In the genomic region with DNA sequence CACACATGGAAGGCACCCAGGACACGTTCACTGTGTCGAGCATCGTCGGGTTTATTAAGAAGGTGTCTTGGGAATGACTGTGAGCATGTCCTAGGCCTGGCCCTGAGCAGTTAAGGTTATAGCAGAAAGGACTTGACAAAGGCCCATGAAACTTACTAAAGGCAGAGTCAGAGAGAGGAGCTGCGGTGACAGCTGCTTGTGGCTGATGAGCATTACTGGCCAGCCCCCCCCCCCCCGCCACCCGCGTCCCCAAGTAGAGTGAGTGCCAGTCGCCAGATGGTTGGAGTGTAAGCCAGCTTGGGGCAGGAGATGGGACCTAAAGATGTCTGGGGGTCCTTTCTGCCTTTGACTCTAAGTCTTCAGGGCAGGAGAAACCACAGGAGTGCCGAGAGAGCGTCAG, we compare ENCODE assay signal across 18 cellular contexts.
DNase-seq lines count a peak whose midpoint lies in the region; ATAC-seq and TF ChIP-seq lines count a peak whose summit lies in the region.
"Had no signal": no experiment of that assay in that cellular context is flagged by ENCODE, and none has a peak within 500 bp of the region (broad histone marks: within the 10 kb centered on the region; RNA-seq: fewer than 3 reads in every experiment).

No MANE protein-coding gene starts in this region.

- H3K27ac ChIP-seq in left ventricle myocardium inferior (replicated peaks) (peak overlapping the region; percentile 96), endodermal cell (ENCODE audit: low read depth, low read length) (no peak overlapping the region)
- H3K27ac ChIP-seq: C4-2B had no signal

- H3K4me3 ChIP-seq in left ventricle myocardium inferior (no peak overlapping the region), endodermal cell (ENCODE audit: low read length) (no peak overlapping the region)
- H3K4me3 ChIP-seq: K562 had no signal

- 59 to 67% methylated on average over 6 to 8 of the region's 11 CpGs for WGBS in endodermal cell (ENCODE audit: insufficient coverage in 1 of 2, insufficient read length in 1 of 2), 2 experiments

- peaks cover 3% of the 10 kb centered on the region for H3K27me3 Mint-ChIP-seq in endodermal cell (ENCODE audit: insufficient read depth)

- intact Hi-C loops in left ventricle myocardium inferior (cut with micrococcal nuclease) = no loop called here
- intact Hi-C loops in Right ventricle myocardium inferior (cut with DNase I) = no loop called here

- H3K27me3 ChIP-seq in left ventricle myocardium inferior (ENCODE audit: low read depth) (no peaks in the 10 kb centered on the region), endodermal cell (ENCODE audit: control insufficient read depth, insufficient read depth, low read length, poor library complexity, severe bottlenecking) (no peaks in the 10 kb centered on the region)

- H3K4me1 ChIP-seq in left ventricle myocardium inferior (peaks cover 98% of the 10 kb centered on the region), endodermal cell (ENCODE audit: control insufficient read depth, insufficient read depth, low read length) (peaks cover 3% of the 10 kb centered on the region)

- H3K27ac Mint-ChIP-seq in endodermal cell = peak overlapping the region; percentile 5

- ATAC-seq in Right ventricle myocardium inferior = no peak
- no peak for ATAC-seq in GM21825 (IDR thresholded peaks at IDR 0.05; ENCODE audit: unreplicated experiment)
- no peak for ATAC-seq in GM18909 (IDR thresholded peaks at IDR 0.05; ENCODE audit: poor library complexity, unreplicated experiment)
- ATAC-seq: HCT116, K562 had no signal

- H3K4me3 Mint-ChIP-seq in endodermal cell = no peak overlapping the region

- DNase-seq in left ventricle myocardium inferior (no peak), Right ventricle myocardium inferior (ENCODE audit: missing footprints) (no peak), NCI-H1694 treated with DMSO at 0.1 percent for 48 hours (lab: John Stamatoyannopoulos, UW) (peak; percentile 89), endodermal cell (no peak), 8988T (no peak)
- DNase-seq: DMS153; GF-D8; GOT3; NCI-H1105; NCI-H187; NK-92 treated with Interleukin-12 subunit alpha and Interleukin-12 subunit beta, amount 100 ng/mL, for 24 hours; SHP77 treated with DMSO at 0.1 percent for 48 hours; T-helper 1 cell had no signal

- H3K36me3 ChIP-seq in left ventricle myocardium inferior (peaks cover 5% of the 10 kb centered on the region), endodermal cell (ENCODE audit: control insufficient read depth, insufficient read depth, low read length) (no peaks in the 10 kb centered on the region)

- H3K9me3 ChIP-seq in left ventricle myocardium inferior (replicated peaks) (no peaks in the 10 kb centered on the region), endodermal cell (ENCODE audit: control insufficient read depth, low read length) (no peaks in the 10 kb centered on the region)

- peaks cover 36% of the 10 kb centered on the region for H3K4me1 Mint-ChIP-seq in endodermal cell

- H3K9me3 Mint-ChIP-seq in endodermal cell = peaks cover 4% of the 10 kb centered on the region

- no peak overlapping the region for H3K9ac ChIP-seq in endodermal cell (ENCODE audit: extremely low read depth, low read length, poor library complexity, severe bottlenecking)

- TF ChIP-seq CTCF in left ventricle myocardium inferior (IDR thresholded peaks at IDR 0.05; ENCODE audit: borderline replicate concordance) (no peak), endodermal cell (conservative IDR thresholded peaks at IDR 0.05) (no peak)

- peaks cover 20% of the 10 kb centered on the region for H3K36me3 Mint-ChIP-seq in endodermal cell (ENCODE audit: low read depth)
